ENCODE assay signal across 16 cellular contexts in the genomic region with DNA sequence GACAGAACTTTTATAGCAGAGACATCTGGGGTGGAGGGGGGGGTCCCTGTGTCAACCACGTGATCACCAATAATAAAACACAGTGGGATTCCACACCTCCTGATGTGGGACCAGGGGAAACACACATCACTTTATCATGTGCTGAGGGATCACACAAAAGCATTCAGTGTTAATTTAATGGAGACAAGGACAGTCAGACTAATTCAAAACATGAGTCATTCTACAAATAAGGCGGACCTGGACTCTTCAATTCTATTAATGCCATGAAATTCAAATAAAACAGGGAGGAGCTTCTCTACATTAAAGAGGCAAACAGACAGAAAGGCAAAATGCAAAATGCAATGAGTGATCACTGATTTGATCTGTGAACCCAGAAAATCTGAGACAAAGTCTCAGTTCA.
"Had no signal": no experiment of that assay in that cellular context is flagged by ENCODE, and none has a peak within 500 bp of the region (broad histone marks: within the 10 kb centered on the region; RNA-seq: fewer than 3 reads in every experiment).

No MANE protein-coding gene starts in this region.

- H3K36me3 ChIP-seq: cardiac muscle cell, left ventricle myocardium inferior, transverse colon, vagina had no signal

- H3K9me3 ChIP-seq: left ventricle myocardium inferior, transverse colon, vagina had no signal

- H3K4me3 ChIP-seq: cardiac muscle cell, dorsolateral prefrontal cortex, left ventricle myocardium inferior, transverse colon, vagina had no signal

- H3K27ac Mint-ChIP-seq: activated B cell treated with CpG ODN at 0.5 μM for 24 hours; activated CD8-positive, alpha-beta T cell treated with anti-CD3 and anti-CD28 coated beads for 36 hours; memory B cell; natural killer cell treated with Interleukin-12 subunit alpha and Interleukin-12 subunit beta and Interleukin-15 and Interleukin-18, amount 100 ng/mL, for 72 hours; stimulated activated memory B cell treated with anti-CD40 and anti-IgM and Interleukin-4, amounts not matched to agents 10 μg/mL and 1 μg/mL and 100 μg/mL, for 72 hours had no signal

- H3K4me1 Mint-ChIP-seq: activated B cell treated with CpG ODN at 0.5 μM for 24 hours had no signal

- DNase-seq: activated B cell treated with CpG ODN at 0.5 μM for 24 hours; activated CD4-positive, alpha-beta T cell treated with anti-CD3 and anti-CD28 coated beads for 48 hours; activated CD8-positive, alpha-beta T cell treated with anti-CD3 and anti-CD28 coated beads for 36 hours; activated effector memory CD4-positive, alpha-beta T cell treated with Interleukin-2 at 50 U/mL for 16 hours; activated naive CD4-positive, alpha-beta T cell treated with anti-CD3 and anti-CD28 coated beads, Interleukin-2, amount 50 U/mL, for 16 hours; activated T-cell treated with anti-CD3 and anti-CD28 coated beads, Interleukin-2, amount 50 U/mL, for 4 hours; dorsolateral prefrontal cortex; erythroblast; left ventricle myocardium inferior; retina; transverse colon had no signal

- H3K9me3 Mint-ChIP-seq: activated B cell treated with CpG ODN at 0.5 μM for 24 hours; activated CD8-positive, alpha-beta T cell treated with anti-CD3 and anti-CD28 coated beads for 36 hours; activated T-cell treated with anti-CD3 and anti-CD28 coated beads, Interleukin-2, amount 50 U/mL, for 4 hours; memory B cell; natural killer cell treated with Interleukin-12 subunit alpha and Interleukin-12 subunit beta and Interleukin-15 and Interleukin-18, amount 100 ng/mL, for 72 hours had no signal

- H3K27me3 Mint-ChIP-seq: activated CD8-positive, alpha-beta T cell treated with anti-CD3 and anti-CD28 coated beads for 36 hours had no signal

- H3K36me3 Mint-ChIP-seq: memory B cell; natural killer cell treated with Interleukin-12 subunit alpha and Interleukin-12 subunit beta and Interleukin-15 and Interleukin-18, amount 100 ng/mL, for 72 hours; stimulated activated memory B cell treated with anti-CD40 and anti-IgM and Interleukin-4, amounts not matched to agents 10 μg/mL and 1 μg/mL and 100 μg/mL, for 72 hours had no signal

- H3K4me3 Mint-ChIP-seq: activated B cell treated with CpG ODN at 0.5 μM for 24 hours; activated CD8-positive, alpha-beta T cell treated with anti-CD3 and anti-CD28 coated beads for 36 hours; activated T-cell treated with anti-CD3 and anti-CD28 coated beads, Interleukin-2, amount 50 U/mL, for 4 hours; memory B cell; natural killer cell treated with Interleukin-12 subunit alpha and Interleukin-12 subunit beta and Interleukin-15 and Interleukin-18, amount 100 ng/mL, for 72 hours; stimulated activated memory B cell treated with anti-CD40 and anti-IgM and Interleukin-4, amounts not matched to agents 10 μg/mL and 1 μg/mL and 100 μg/mL, for 72 hours had no signal

- H3K4me1 ChIP-seq: left ventricle myocardium inferior, transverse colon, vagina had no signal

- ATAC-seq: activated CD8-positive, alpha-beta T cell treated with anti-CD3 and anti-CD28 coated beads for 36 hours; activated T-cell treated with anti-CD3 and anti-CD28 coated beads, Interleukin-2, amount 50 U/mL, for 4 hours; natural killer cell treated with Interleukin-12 subunit alpha and Interleukin-12 subunit beta and Interleukin-15 and Interleukin-18, amount 100 ng/mL, for 72 hours; stimulated activated memory B cell treated with anti-CD40 and anti-IgM and Interleukin-4, amounts not matched to agents 10 μg/mL and 1 μg/mL and 100 μg/mL, for 72 hours had no signal

- H3K27me3 ChIP-seq: cardiac muscle cell, transverse colon, vagina had no signal

- H3K27ac ChIP-seq: cardiac muscle cell, dorsolateral prefrontal cortex, left ventricle myocardium inferior, transverse colon, vagina had no signal
